ENCODE assay signal across 2 cellular contexts in the genomic region with DNA sequence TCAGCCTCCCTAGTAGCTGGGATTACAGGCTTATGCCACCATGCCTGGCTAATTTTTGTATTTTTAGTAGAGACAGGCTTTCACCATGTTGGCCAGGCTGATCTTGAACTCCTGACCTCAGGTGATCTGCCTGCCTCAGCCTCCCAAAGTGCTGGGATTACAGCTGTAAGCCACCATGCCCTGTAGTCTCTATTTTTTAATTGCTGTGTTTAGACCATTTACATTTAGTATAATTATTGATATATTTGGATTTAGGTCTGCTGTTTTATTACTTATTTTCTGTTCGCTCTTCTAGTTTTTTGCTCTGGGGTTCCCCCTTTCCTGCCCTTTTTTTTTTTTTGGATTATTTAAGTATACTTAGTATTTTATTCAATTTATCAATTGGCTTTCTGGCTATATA. TPM values are rescaled to one million over a fixed set of nuclear protein-coding genes. Genes with fewer than 3 reads are reported as not detected.
"Had no signal": no experiment of that assay in that cellular context is flagged by ENCODE, and none has a peak within 500 bp of the region (broad histone marks: within the 10 kb centered on the region; RNA-seq: fewer than 3 reads in every experiment).

No MANE protein-coding gene starts in this region.

RNA-seq across cellular contexts. Expression of gene PTPN3, which starts 46.8 kb away (rescaled TPM):
- total RNA-seq: activated CD4-positive, alpha-beta T cell treated with anti-CD3 and anti-CD28 coated beads, Interleukin-2, amount 10 ng/mL, durations not matched to agents 7 days and 5 days; T-helper 17 cell had no signal
